Comparison of ENCODE assay signal across 22 cellular contexts in the genomic region with DNA sequence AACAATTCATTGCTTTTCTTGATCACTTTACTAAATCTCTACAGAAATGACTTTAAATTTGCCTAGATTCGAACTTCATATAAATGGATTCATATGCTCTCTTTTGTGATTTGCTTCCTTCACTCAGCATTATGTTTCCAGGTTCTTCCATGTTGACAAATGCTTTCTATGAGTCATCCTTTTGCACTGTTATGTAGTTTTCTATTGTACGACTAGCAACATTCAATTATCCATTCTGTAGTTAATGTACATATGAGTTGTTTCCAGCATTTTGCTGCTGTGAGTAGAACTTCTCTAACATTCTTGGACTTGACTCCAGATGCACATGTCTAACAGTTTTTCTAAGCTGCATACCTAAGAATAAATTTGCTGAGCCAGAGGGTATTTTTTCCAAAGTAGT.
DNase-seq lines count a peak whose midpoint lies in the region; ATAC-seq, FAIRE-seq and TF ChIP-seq lines count a peak whose summit lies in the region.
"Had no signal": no experiment of that assay in that cellular context is flagged by ENCODE, and none has a peak within 500 bp of the region (broad histone marks: within the 10 kb centered on the region; RNA-seq: fewer than 3 reads in every experiment).

No MANE protein-coding gene starts in this region.

- H3K9me3 ChIP-seq in A549 (no peaks in the 10 kb centered on the region), GM23248 (ENCODE audit: low read depth) (no peaks in the 10 kb centered on the region), endodermal cell (ENCODE audit: control insufficient read depth, low read length) (no peaks in the 10 kb centered on the region), tibial artery (no peaks in the 10 kb centered on the region)

- CTCF ChIA-PET in A549 (lab: Yijun Ruan, JAX), result interaction anchor here (1.4 kb wide), 2 partner anchors 64 to 144 kb away, joined by 3 read pairs; no protein-coding TSS in a partner anchor

- in situ Hi-C loops in GM23248 (cut with MboI), result loop anchor here (10.0 kb wide), 1 partner anchor 328 kb away; no protein-coding TSS in a partner anchor

- no peak overlapping the region for H3K4me2 ChIP-seq in A549
- H3K4me2 ChIP-seq in GM23248 (ENCODE audit: unreplicated experiment), result no peak overlapping the region
- H3K4me2 ChIP-seq: KMS-11 had no signal

- no peak for TF ChIP-seq POLR2A in A549 (IDR thresholded peaks at IDR 0.05; ENCODE audit: low read length)

- H3K27ac Mint-ChIP-seq in endodermal cell, result no peak overlapping the region
- H3K27ac Mint-ChIP-seq: CD4-positive, CD25-positive, alpha-beta regulatory T cell had no signal

- no peak overlapping the region for H3K4me3 ChIP-seq in A549
- no peak overlapping the region for H3K4me3 ChIP-seq in GM23248
- H3K4me3 ChIP-seq in fibroblast of mammary gland (ENCODE audit: control insufficient read depth, low read depth, low read length), result no peak overlapping the region
- no peak overlapping the region for H3K4me3 ChIP-seq in endodermal cell (ENCODE audit: low read length)
- H3K4me3 ChIP-seq in tibial artery, result no peak overlapping the region
- H3K4me3 ChIP-seq: GM12878 had no signal

- intact Hi-C loops in tibial artery (cut with DNase I; ENCODE audit: low total_unique reads), result no loop called here

- H3F3A ChIP-seq in GM23248 (ENCODE audit: insufficient read depth), result no peaks in the 10 kb centered on the region

- POLR2A ChIA-PET in A549 (lab: Yijun Ruan, JAX), result no interaction called here

- no peaks in the 10 kb centered on the region for H3K36me3 Mint-ChIP-seq in endodermal cell (ENCODE audit: low read depth)
- H3K36me3 Mint-ChIP-seq: CD4-positive, CD25-positive, alpha-beta regulatory T cell had no signal

- no peaks in the 10 kb centered on the region for H3K4me1 Mint-ChIP-seq in endodermal cell
- H3K4me1 Mint-ChIP-seq: CD4-positive, CD25-positive, alpha-beta regulatory T cell had no signal

- no peaks in the 10 kb centered on the region for H3K27me3 ChIP-seq in GM23248 (replicated peaks; ENCODE audit: insufficient read depth)
- no peaks in the 10 kb centered on the region for H3K27me3 ChIP-seq in endodermal cell (ENCODE audit: control insufficient read depth, insufficient read depth, low read length, poor library complexity, severe bottlenecking)
- H3K27me3 ChIP-seq in tibial artery, result no peaks in the 10 kb centered on the region

- no peaks in the 10 kb centered on the region for H3K27me3 Mint-ChIP-seq in endodermal cell (ENCODE audit: insufficient read depth)

- WGBS in A549 (ENCODE audit: missing lambda C conversion rate), result 47% methylated on average over 2 of the region's 2 CpGs
- 92 to 93% methylated on average over 2 of the region's 2 CpGs for WGBS in GM23248 (ENCODE audit: low coverage in 1 of 2, low lambda C conversion rate in 2 of 2, missing lambda C conversion rate in 2 of 2), 2 experiments
- WGBS in endodermal cell (ENCODE audit: insufficient coverage in 1 of 2, insufficient read length in 1 of 2), 2 experiments, result 92% methylated on average over 2 of the region's 2 CpGs; no CpG with 5 or more reads in 1 of the 2 experiments

- H2AFZ ChIP-seq in GM23248, result no peak overlapping the region

- no peak for FAIRE-seq in A549 (lab: Jason Lieb, UNC)
- FAIRE-seq: GM12878 had no signal

- H3K27ac ChIP-seq in A549 (no peak overlapping the region), GM23248 (no peak overlapping the region), endodermal cell (ENCODE audit: low read depth, low read length) (no peak overlapping the region), tibial artery (no peak overlapping the region)
- H3K27ac ChIP-seq: HL-60, KMS-11 had no signal

- no peak for TF ChIP-seq EP300 in A549 (IDR thresholded peaks at IDR 0.05)

- no peaks in the 10 kb centered on the region for H3K79me2 ChIP-seq in GM23248 (ENCODE audit: insufficient read depth)

- no peaks in the 10 kb centered on the region for H4K20me1 ChIP-seq in GM23248 (ENCODE audit: insufficient read depth)

- no peaks in the 10 kb centered on the region for H3K9me2 ChIP-seq in GM23248 (ENCODE audit: insufficient read depth)

- DNase-seq in A549 (ENCODE audit: low read depth in 1 of 2, low spot score in 1 of 2) (no peak), GM23248 (peak; percentile 2), RKO (ENCODE audit: low spot score) (peak; percentile 14), fibroblast of mammary gland (ENCODE audit: low read depth) (peak; percentile 25), endodermal cell (no peak), tibial artery (no peak)
- DNase-seq: CD4-positive, CD25-positive, alpha-beta regulatory T cell; DMS79 treated with DMSO at 0.1 percent for 48 hours; GOT3; NCI-H1417; NCI-H1694 treated with DMSO at 0.1 percent for 48 hours; NCI-H446; NCI-H526 treated with DMSO at 0.1 percent for 48 hours; OCI-M1; RPMI8226; SHP77; SW 1271 had no signal

- no peaks in the 10 kb centered on the region for H3K9me3 Mint-ChIP-seq in endodermal cell

- no peak overlapping the region for H3K4me3 Mint-ChIP-seq in endodermal cell
- H3K4me3 Mint-ChIP-seq: CD4-positive, CD25-positive, alpha-beta regulatory T cell had no signal

- H3K9ac ChIP-seq in GM23248 (no peak overlapping the region), endodermal cell (ENCODE audit: extremely low read depth, low read length, poor library complexity, severe bottlenecking) (no peak overlapping the region)
- H3K9ac ChIP-seq: KMS-11 had no signal

- no peak for TF ChIP-seq CTCF in A549 (IDR thresholded peaks at IDR 0.05)
- no peak for TF ChIP-seq CTCF in fibroblast of mammary gland (conservative IDR thresholded peaks at IDR 0.05; ENCODE audit: control insufficient read depth, insufficient read depth, low read depth, low read length)
- TF ChIP-seq CTCF in endodermal cell (conservative IDR thresholded peaks at IDR 0.05), result no peak
- TF ChIP-seq CTCF in tibial artery (IDR thresholded peaks at IDR 0.05), result no peak

- ATAC-seq in A549 (no peak), GM19463 (IDR thresholded peaks at IDR 0.05; ENCODE audit: unreplicated experiment) (no peak), GM19467 (IDR thresholded peaks at IDR 0.05; ENCODE audit: unreplicated experiment) (no peak)
- ATAC-seq: GM12878 had no signal

- no peaks in the 10 kb centered on the region for H3K36me3 ChIP-seq in GM23248 (ENCODE audit: low read depth)
- H3K36me3 ChIP-seq in endodermal cell (ENCODE audit: control insufficient read depth, insufficient read depth, low read length), result no peaks in the 10 kb centered on the region
- no peaks in the 10 kb centered on the region for H3K36me3 ChIP-seq in tibial artery

- peaks cover 9% of the 10 kb centered on the region; the same call in 2 of the 3 replicates for H3K4me1 ChIP-seq in A549
- H3K4me1 ChIP-seq in GM23248 (ENCODE audit: insufficient read depth), result peaks cover 5% of the 10 kb centered on the region
- H3K4me1 ChIP-seq in endodermal cell (ENCODE audit: control insufficient read depth, insufficient read depth, low read length), result no peaks in the 10 kb centered on the region
- H3K4me1 ChIP-seq in tibial artery, result peaks cover 0 to 5% (median 2%) of the 10 kb centered on the region in 4 donors

- TF ChIP-seq RAD21 in A549 (conservative IDR thresholded peaks at IDR 0.05 in 1 of 2, IDR thresholded peaks at IDR 0.05 in 1 of 2), result no peak

TF ChIP-seq in A549, 52 proteins besides CTCF, POLR2A, EP300 and RAD21:
- TF ChIP-seq FOSL2 (IDR thresholded peaks at IDR 0.05) (no peak), FOSL2 (CRISPR knock-in tag; IDR thresholded peaks at IDR 0.05) (peak; percentile 60), CEBPB (IDR thresholded peaks at IDR 0.05) (no peak)

Comparison
In these comparisons a context has a peak if more than half of its experiments do, and no peak if none do; other contexts are left out.
1. DNase-seq: peak in GM23248 (single experiment), RKO (single experiment) and fibroblast of mammary gland (single experiment); none in A549 (0 of 2), endodermal cell (single experiment) and tibial artery (0 of 2).